Comparison of ENCODE assay signal across 10 cellular contexts in the genomic region with DNA sequence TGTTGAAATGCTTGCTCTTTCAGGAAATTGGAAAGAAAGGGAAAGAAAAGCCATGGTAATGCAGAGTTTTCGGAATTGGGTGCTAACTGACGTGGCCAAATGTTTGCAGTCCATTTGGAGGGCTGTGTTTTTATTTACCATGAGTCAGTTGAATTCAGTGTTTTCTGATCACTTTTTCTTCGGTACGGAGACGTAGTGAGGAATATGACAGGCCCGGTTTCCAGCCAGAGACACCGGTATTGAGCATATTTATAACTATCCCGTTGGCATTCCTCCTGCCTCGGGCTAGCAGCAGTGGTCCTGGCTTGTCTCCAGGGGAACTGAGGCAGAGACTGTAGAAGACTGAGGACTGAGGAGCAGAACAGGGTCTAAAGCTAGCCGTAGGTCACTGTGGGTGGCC. TPM values are rescaled to one million over a fixed set of nuclear protein-coding genes. Genes with fewer than 3 reads are reported as not detected.
DNase-seq lines count a peak whose midpoint lies in the region; ATAC-seq and TF ChIP-seq lines count a peak whose summit lies in the region.
"Had no signal": no experiment of that assay in that cellular context is flagged by ENCODE, and none has a peak within 500 bp of the region (broad histone marks: within the 10 kb centered on the region; RNA-seq: fewer than 3 reads in every experiment).

No MANE protein-coding gene starts in this region.

- WGBS in liver = 10% methylated on average over 10 of the region's 10 CpGs
- 13 to 18% methylated on average over 10 of the region's 10 CpGs for WGBS in tibial nerve, 2 donors

- H3K9me3 ChIP-seq in adipocyte (ENCODE audit: control insufficient read depth, low read length) = no peaks in the 10 kb centered on the region
- no peaks in the 10 kb centered on the region for H3K9me3 ChIP-seq in liver (ENCODE audit: control insufficient read depth in 4 of 4, low read length in 3 of 4)
- no peaks in the 10 kb centered on the region for H3K9me3 ChIP-seq in tibial nerve
- H3K9me3 ChIP-seq: mucosa of descending colon had no signal

- H3K9ac ChIP-seq in adipocyte (ENCODE audit: low read length) (peak overlapping the region; percentile 85), liver (ENCODE audit: low read depth in 1 of 2, low read length in 2 of 2) (peak overlapping the region; percentile 78 to 83)

- no peak for DNase-seq in activated T-cell treated with anti-CD3 and anti-CD28 coated beads, Interleukin-2, amount 50 U/mL, for 72 hours
- no peak for DNase-seq in activated T-cell treated with anti-CD3 and anti-CD28 coated beads, Interleukin-2, amount 50 U/mL, for 48 hours
- DNase-seq in adipocyte (ENCODE audit: low read depth) (peak; percentile 37), tibial nerve (ENCODE audit: low spot score in 2 of 2) (no peak), kidney glomerular epithelial cell (lab: John Stamatoyannopoulos, UW) (no peak)
- DNase-seq: NCI-H526 treated with DMSO at 0.1 percent for 48 hours had no signal

- H3K4me3 ChIP-seq in adipocyte (ENCODE audit: low read length) = peak overlapping the region; percentile 86
- peak overlapping the region; percentile 57 to 99 (median 82) for H3K4me3 ChIP-seq in liver (ENCODE audit: low read depth in 1 of 3, low read length in 3 of 3)
- peak overlapping the region; percentile 61 to 83 (median 68) for H3K4me3 ChIP-seq in tibial nerve

- H3K27ac ChIP-seq in liver (ENCODE audit: low read depth in 1 of 2, low read length in 2 of 2) (peak overlapping the region; percentile 82 to 84), tibial nerve (peak overlapping the region; percentile 77 to 86 (median 84))

- H3K36me3 ChIP-seq in adipocyte (ENCODE audit: control insufficient read depth, insufficient read depth, low read length, severe bottlenecking) = peaks cover 36% of the 10 kb centered on the region
- peaks cover 2 to 29% (median 27%) of the 10 kb centered on the region in 4 donors for H3K36me3 ChIP-seq in liver (ENCODE audit: control insufficient read depth in 4 of 4, insufficient read depth in 3 of 4, low read depth in 1 of 4, low read length in 3 of 4)
- H3K36me3 ChIP-seq in tibial nerve = peaks cover 0 to 42% (median 0%) of the 10 kb centered on the region in 3 donors

- H3K36me3 Mint-ChIP-seq in activated T-cell treated with anti-CD3 and anti-CD28 coated beads, Interleukin-2, amount 50 U/mL, for 72 hours (ENCODE audit: insufficient read depth in 2 of 2) = peaks cover 6 to 26% of the 10 kb centered on the region in 2 donors

- ATAC-seq in activated T-cell treated with anti-CD3 and anti-CD28 coated beads, Interleukin-2, amount 50 U/mL, for 72 hours (replicated peaks in 1 of 2) = no peak
- ATAC-seq in HG03354 (IDR thresholded peaks at IDR 0.05; ENCODE audit: poor library complexity, severe bottlenecking, unreplicated experiment) (no peak), HG02678 (IDR thresholded peaks at IDR 0.05; ENCODE audit: unreplicated experiment) (no peak)

- no peak for TF ChIP-seq RAD21 in liver (IDR thresholded peaks at IDR 0.05)

- H3K27me3 ChIP-seq in adipocyte (replicated peaks; ENCODE audit: control insufficient read depth, insufficient read depth, low read length) (no peaks in the 10 kb centered on the region), liver (ENCODE audit: control insufficient read depth in 4 of 4, insufficient read depth in 4 of 4, low read length in 3 of 4) (no peaks in the 10 kb centered on the region), tibial nerve (no peaks in the 10 kb centered on the region)

- TF ChIP-seq CTCF in liver (IDR thresholded peaks at IDR 0.05; ENCODE audit: low read depth, low read length, missing input control) (no peak), tibial nerve (IDR thresholded peaks at IDR 0.05) (no peak)

- H3K27me3 Mint-ChIP-seq in activated T-cell treated with anti-CD3 and anti-CD28 coated beads, Interleukin-2, amount 50 U/mL, for 72 hours (ENCODE audit: low read depth) = no peaks in the 10 kb centered on the region

- peaks cover 41% of the 10 kb centered on the region for H3K4me1 Mint-ChIP-seq in activated T-cell treated with anti-CD3 and anti-CD28 coated beads, Interleukin-2, amount 50 U/mL, for 72 hours (ENCODE audit: low read depth)

- no peak for TF ChIP-seq EP300 in tibial nerve (IDR thresholded peaks at IDR 0.05)

- H3K4me1 ChIP-seq in adipocyte (ENCODE audit: control insufficient read depth, insufficient read depth, low read length) = peaks cover 11% of the 10 kb centered on the region
- peaks cover 2 to 11% (median 7%) of the 10 kb centered on the region in 4 donors for H3K4me1 ChIP-seq in liver (ENCODE audit: control insufficient read depth in 4 of 4, insufficient read depth in 4 of 4, low read length in 3 of 4)
- H3K4me1 ChIP-seq in tibial nerve = peaks cover 0 to 21% (median 10%) of the 10 kb centered on the region in 4 donors

- H3K9me3 Mint-ChIP-seq in activated T-cell treated with anti-CD3 and anti-CD28 coated beads, Interleukin-2, amount 50 U/mL, for 72 hours = peaks cover 3% of the 10 kb centered on the region in 2 donors

- TF ChIP-seq POLR2A in tibial nerve (IDR thresholded peaks at IDR 0.05) = no peak

- H3K27ac Mint-ChIP-seq in activated T-cell treated with anti-CD3 and anti-CD28 coated beads, Interleukin-2, amount 50 U/mL, for 72 hours = peak overlapping the region; percentile 92

- peak overlapping the region; percentile 81 to 99 for H3K4me3 Mint-ChIP-seq in activated T-cell treated with anti-CD3 and anti-CD28 coated beads, Interleukin-2, amount 50 U/mL, for 72 hours

TF ChIP-seq in liver, 16 proteins besides CTCF, POLR2A, EP300 and RAD21:
- TF ChIP-seq EGR1 (IDR thresholded peaks at IDR 0.05; ENCODE audit: low read depth in 2 of 2) (no peak), JUND (IDR thresholded peaks at IDR 0.05) (no peak), FOXA2 (IDR thresholded peaks at IDR 0.05) (no peak), ZBTB33 (IDR thresholded peaks at IDR 0.05) (no peak), SP1 (IDR thresholded peaks at IDR 0.05) (no peak), GABPA (IDR thresholded peaks at IDR 0.05 in 1 of 2, conservative IDR thresholded peaks at IDR 0.05 in 1 of 2) (no peak)

RNA-seq across cellular contexts. Expression of gene CDC16, which starts 1.0 kb away (rescaled TPM):
- 10 to 100 TPM; 75.1 to 99.4 TPM for total RNA-seq in activated T-cell treated with anti-CD3 and anti-CD28 coated beads, Interleukin-2, amount 50 U/mL, for 72 hours
- total RNA-seq in liver (10 to 100 TPM; 34.1 to 38.7 TPM), tibial nerve (10 to 100 TPM; 43.9 to 87.0 (median 70.2) TPM)
- 10 to 100 TPM; 23.0 to 27.5 TPM for polyA plus RNA-seq in liver

RNA-seq across cellular contexts. Expression of gene UPF3A, which starts 45.7 kb away (rescaled TPM):
- 10 to 100 TPM; 66.4 to 81.5 TPM for total RNA-seq in activated T-cell treated with anti-CD3 and anti-CD28 coated beads, Interleukin-2, amount 50 U/mL, for 72 hours
- total RNA-seq in liver (10 to 100 TPM; 12.0 to 22.3 TPM), tibial nerve (10 to 100 TPM; 62.7 to 89.2 (median 80.2) TPM)
- polyA plus RNA-seq in liver = 10 to 100 TPM; 11.0 to 26.5 TPM

RNA-seq across cellular contexts. Expression of gene CFAP97D2, which starts 56.6 kb away (rescaled TPM):
- 1 to 10 TPM in 1 of 2 donors, under 1 TPM in 1; 0.36 to 1.1 TPM for total RNA-seq in activated T-cell treated with anti-CD3 and anti-CD28 coated beads, Interleukin-2, amount 50 U/mL, for 72 hours
- not detected for total RNA-seq in liver
- not detected for polyA plus RNA-seq in liver
- total RNA-seq in tibial nerve = not detected
- total RNA-seq: mucosa of descending colon had no signal
